ENCODE assay signal across 2 cellular contexts in the genomic region with DNA sequence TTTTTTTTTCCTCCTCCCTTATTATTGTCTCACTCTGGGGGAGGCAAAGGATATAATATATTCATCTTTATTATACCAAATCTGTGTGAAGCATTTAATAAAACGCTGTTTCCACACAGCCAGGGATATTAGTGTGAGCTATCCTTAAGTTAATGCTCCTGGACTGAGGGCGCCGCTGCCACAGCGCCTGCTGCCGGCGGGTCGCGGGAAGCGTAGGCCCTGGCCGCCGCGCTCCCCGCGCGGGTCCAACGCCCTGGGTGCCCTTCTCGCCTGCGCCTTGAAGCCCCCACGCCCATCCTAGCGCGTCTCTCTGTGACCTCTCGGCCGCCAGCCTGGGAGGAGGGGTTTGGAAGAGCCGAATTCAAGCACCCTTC.
TF ChIP-seq lines count a peak whose summit lies in the region.

No MANE protein-coding gene starts in this region.

TF ChIP-seq in HCT116, 20 proteins besides CTCF, POLR2A, EP300 and RAD21:
- TF ChIP-seq YY1 (IDR thresholded peaks at IDR 0.05; ENCODE audit: extremely low read depth, insufficient replicate concordance, low read depth, low read length) (peak; percentile 16), SIN3A (IDR thresholded peaks at IDR 0.05; ENCODE audit: low read depth) (no peak)

TF ChIP-seq in HepG2, 621 proteins besides CTCF, POLR2A, EP300 and RAD21:
- TF ChIP-seq KDM2A (CRISPR knock-in tag; IDR thresholded peaks at IDR 0.05; ENCODE audit: borderline replicate concordance, low read depth) (peak; percentile 28; the same call in 1 of the 2 replicates), STAG1 (CRISPR knock-in tag; IDR thresholded peaks at IDR 0.05) (peak; percentile 17; the same call in 1 of the 2 replicates), RBM39 (IDR thresholded peaks at IDR 0.05; ENCODE audit: low read depth, low read length, poor library complexity, severe bottlenecking) (peak; percentile 36), MTF2 (CRISPR knock-in tag; IDR thresholded peaks at IDR 0.05; ENCODE audit: borderline replicate concordance) (peak; percentile 91; the same call in 1 of the 2 replicates), KAT7 (CRISPR knock-in tag; IDR thresholded peaks at IDR 0.05; ENCODE audit: borderline replicate concordance) (no peak), SNAI1 (CRISPR knock-in tag; IDR thresholded peaks at IDR 0.05; ENCODE audit: borderline replicate concordance) (no peak), XRCC5 (optimal IDR thresholded peaks at IDR 0.05; ENCODE audit: low read length) (peak; percentile 57)
TF ChIP-seq in HepG2: peak in this region for 5.
